Comparison of ENCODE assay signal across 9 cellular contexts in genomic region chr20:3798908-3799248, GRCh38. TPM values are rescaled to one million over a fixed set of nuclear protein-coding genes. Genes with fewer than 3 reads are reported as not detected.
DNase-seq lines count a peak whose midpoint lies in the region; ATAC-seq and TF ChIP-seq lines count a peak whose summit lies in the region.
"Had no signal": no experiment of that assay in that cellular context is flagged by ENCODE, and none has a peak within 500 bp of the region (broad histone marks: within the 10 kb centered on the region; RNA-seq: fewer than 3 reads in every experiment).

No MANE protein-coding gene starts in this region.

- intact Hi-C loops in OCI-LY7 (cut with micrococcal nuclease; ENCODE audit: unreplicated experiment) (no loop called here), esophagus squamous epithelium (cut with DNase I) (no loop called here)

- H4K20me1 ChIP-seq in GM23248 (ENCODE audit: insufficient read depth) = no peaks in the 10 kb centered on the region
- no peaks in the 10 kb centered on the region; the same call in 1 of the 2 replicates for H4K20me1 ChIP-seq in OCI-LY7 (ENCODE audit: insufficient read depth, low read length)

- H3K27me3 ChIP-seq in GM23248 (replicated peaks; ENCODE audit: insufficient read depth) (no peaks in the 10 kb centered on the region), esophagus squamous epithelium (no peaks in the 10 kb centered on the region)

- H3K79me2 ChIP-seq in GM23248 (ENCODE audit: insufficient read depth) (peaks cover 41% of the 10 kb centered on the region), OCI-LY7 (ENCODE audit: insufficient read depth, low read depth, low read length) (peaks cover 31% of the 10 kb centered on the region)

- H3K36me3 ChIP-seq in GM23248 (ENCODE audit: low read depth) (no peaks in the 10 kb centered on the region; the same call in 1 of the 2 replicates), OCI-LY7 (ENCODE audit: insufficient read depth, low read length) (peaks cover 58% of the 10 kb centered on the region), esophagus squamous epithelium (peaks cover 9 to 47% (median 40%) of the 10 kb centered on the region in 3 donors)

- no peak overlapping the region for H3K4me2 ChIP-seq in GM23248 (ENCODE audit: unreplicated experiment)
- peak overlapping the region; percentile 100 for H3K4me2 ChIP-seq in OCI-LY7 (ENCODE audit: low read length)

- H3F3A ChIP-seq in GM23248 (ENCODE audit: insufficient read depth) = no peaks in the 10 kb centered on the region

- no peak overlapping the region for H2AFZ ChIP-seq in GM23248
- H2AFZ ChIP-seq in OCI-LY7 (ENCODE audit: low read length) = no peak overlapping the region; the same call in 1 of the 2 replicates

- no peak for TF ChIP-seq POLR2A in esophagus squamous epithelium (IDR thresholded peaks at IDR 0.05)

- H3K4me3 ChIP-seq in GM23248 = no peak overlapping the region
- H3K4me3 ChIP-seq in OCI-LY7 (ENCODE audit: low read depth, low read length, poor library complexity, severe bottlenecking) = peak overlapping the region; percentile 91
- peak overlapping the region in 1 of 4 donors; percentile 28 for H3K4me3 ChIP-seq in esophagus squamous epithelium
- no peak overlapping the region for H3K4me3 ChIP-seq in skeletal muscle cell (ENCODE audit: low read depth, low read length)

- CTCF ChIA-PET in OCI-LY7 (lab: Charles Lee; ENCODE audit: unreplicated experiment) = interaction anchor here (1.9 kb wide), 1 partner anchor 21 kb away, joined by 9 read pairs; the partner anchor contains the start of gene AP5S1

- H3K9me3 ChIP-seq in GM23248 (ENCODE audit: low read depth) = no peaks in the 10 kb centered on the region
- H3K9me3 ChIP-seq in OCI-LY7 (ENCODE audit: low read length) = no peaks in the 10 kb centered on the region
- no peaks in the 10 kb centered on the region for H3K9me3 ChIP-seq in esophagus squamous epithelium

- ATAC-seq in HG03039 (IDR thresholded peaks at IDR 0.05; ENCODE audit: unreplicated experiment) (no peak), HG03045 (IDR thresholded peaks at IDR 0.05; ENCODE audit: unreplicated experiment) (no peak), GM19452 (IDR thresholded peaks at IDR 0.05; ENCODE audit: unreplicated experiment) (no peak)

- POLR2A ChIA-PET in OCI-LY7 (lab: Charles Lee) = no interaction called here

- WGBS in GM23248 (ENCODE audit: low coverage in 1 of 2, low lambda C conversion rate in 2 of 2, missing lambda C conversion rate in 2 of 2), 2 experiments = 92 to 93% methylated on average over 3 of the region's 3 CpGs
- WGBS in esophagus squamous epithelium, 2 donors = 83 to 88% methylated on average over 2 to 3 of the region's 3 CpGs

- H3K9me2 ChIP-seq in GM23248 (ENCODE audit: insufficient read depth) = no peaks in the 10 kb centered on the region
- H3K9me2 ChIP-seq in OCI-LY7 (ENCODE audit: insufficient read depth, low read length) = no peaks in the 10 kb centered on the region

- H3K4me1 ChIP-seq in GM23248 (ENCODE audit: insufficient read depth) (0 out of 2 replicates have a peak, but pooled peaks cover 12% of the 10 kb centered on the region), OCI-LY7 (ENCODE audit: insufficient read depth, low read length, poor library complexity, severe bottlenecking) (peaks cover 47% of the 10 kb centered on the region), esophagus squamous epithelium (peaks cover 41 to 89% (median 49%) of the 10 kb centered on the region in 3 donors)

- peak overlapping the region; percentile 94; the same call in 1 of the 2 replicates for H3K9ac ChIP-seq in GM23248

- in situ Hi-C loops in GM23248 (cut with MboI) = no loop called here

- DNase-seq in GM23248 (no peak), OCI-LY7 (ENCODE audit: low spot score) (no peak), esophagus squamous epithelium (lab: John Stamatoyannopoulos, UW) (no peak), skeletal muscle cell (ENCODE audit: low read depth) (peak; percentile 36), DMS153 (lab: John Stamatoyannopoulos, UW) (no peak)
- DNase-seq: NCI-H524 treated with DMSO at 0.1 percent for 48 hours had no signal

- BruUV-seq in OCI-LY7 (replicated peaks; lab: Mats Ljungman, UMichigan) = no TSS peak

- H3K27ac ChIP-seq in GM23248 (no peak overlapping the region), OCI-LY7 (ENCODE audit: low read depth, low read length, poor library complexity, severe bottlenecking) (peak overlapping the region; percentile 83), esophagus squamous epithelium (peak overlapping the region; percentile 67 to 97 (median 94))

- TF ChIP-seq CTCF in OCI-LY7 (conservative IDR thresholded peaks at IDR 0.05; ENCODE audit: low read length) = no peak
- TF ChIP-seq CTCF in esophagus squamous epithelium (IDR thresholded peaks at IDR 0.05) = no peak

RNA-seq across cellular contexts. Expression of gene CDC25B, which starts 2.8 kb away (rescaled TPM):
- total RNA-seq in GM23248 (2014; rRNA removed; shearing (Covaris generic)) = 20.1 and 22.9 TPM in 2 replicates
- 16.3 and 18.2 TPM in 2 replicates for polyA plus RNA-seq in GM23248 (2016; fragmentation: Nextera tagmentation; extraction: Ambion mirVana)
- total RNA-seq in OCI-LY7 (2014; rRNA removed; shearing (Covaris generic)) = 86.1 and 89.2 TPM in 2 replicates
- total RNA-seq in OCI-LY7 (2022) (119 and 147 TPM in 2 replicates), esophagus squamous epithelium (10 to 100 TPM; 15.6 to 26.2 (median 18.1) TPM)

RNA-seq across cellular contexts. Expression of gene CENPB, which starts 12.3 kb away (rescaled TPM):
- 134 and 153 TPM in 2 replicates for total RNA-seq in GM23248 (2014; rRNA removed; shearing (Covaris generic))
- polyA plus RNA-seq in GM23248 (2016; fragmentation: Nextera tagmentation; extraction: Ambion mirVana) = 4.5 and 4.6 TPM in 2 replicates
- total RNA-seq in OCI-LY7 (2014; rRNA removed; shearing (Covaris generic)) = 32.5 and 39.1 TPM in 2 replicates
- total RNA-seq in OCI-LY7 (2022) (31.2 and 34.8 TPM in 2 replicates), esophagus squamous epithelium (10 to 100 TPM; 38.8 to 81.4 (median 67.1) TPM)

RNA-seq across cellular contexts. Expression of gene SPEF1, which starts 17.6 kb away (rescaled TPM):
- total RNA-seq in GM23248 (2014; rRNA removed; shearing (Covaris generic)) = not detected in 2 replicates
- polyA plus RNA-seq in GM23248 (2016; fragmentation: Nextera tagmentation; extraction: Ambion mirVana) = 0.11 TPM in 1 of 2 replicates, not detected in the other
- total RNA-seq in OCI-LY7 (2014; rRNA removed; shearing (Covaris generic)) = 0.09 and 0.10 TPM in 2 replicates
- total RNA-seq in OCI-LY7 (2022) (0.27 TPM in 1 of 2 replicates, not detected in the other), esophagus squamous epithelium (under 1 TPM in 1 of 4 donors, not detected in 3; 0.19 TPM)

RNA-seq across cellular contexts. Expression of gene AP5S1, which starts 21.5 kb away (rescaled TPM):
- 24.8 and 25.0 TPM in 2 replicates for total RNA-seq in GM23248 (2014; rRNA removed; shearing (Covaris generic))
- polyA plus RNA-seq in GM23248 (2016; fragmentation: Nextera tagmentation; extraction: Ambion mirVana) = 20.5 and 22.6 TPM in 2 replicates
- total RNA-seq in OCI-LY7 (2014; rRNA removed; shearing (Covaris generic)) = 6.2 and 9.8 TPM in 2 replicates
- total RNA-seq in OCI-LY7 (2022) (9.9 and 12.1 TPM in 2 replicates), esophagus squamous epithelium (10 to 100 TPM in 2 of 4 donors, 1 to 10 TPM in 2; 5.8 to 12.8 (median 10.4) TPM)

RNA-seq across cellular contexts. Expression of gene ADISSP, which starts 31.3 kb away (rescaled TPM):
- 44.9 and 49.1 TPM in 2 replicates for total RNA-seq in GM23248 (2014; rRNA removed; shearing (Covaris generic))
- 62.6 and 65.4 TPM in 2 replicates for polyA plus RNA-seq in GM23248 (2016; fragmentation: Nextera tagmentation; extraction: Ambion mirVana)
- 62.1 and 66.7 TPM in 2 replicates for total RNA-seq in OCI-LY7 (2014; rRNA removed; shearing (Covaris generic))
- total RNA-seq in OCI-LY7 (2022) (58.7 and 64.4 TPM in 2 replicates), esophagus squamous epithelium (10 to 100 TPM; 13.5 to 24.7 (median 19.8) TPM)
